ENCODE assay signal across 18 cellular contexts in genomic region chr17:28468781-28469180, GRCh38. TPM values are rescaled to one million over a fixed set of nuclear protein-coding genes. Genes with fewer than 3 reads are reported as not detected.
DNase-seq lines count a peak whose midpoint lies in the region; ATAC-seq, FAIRE-seq and TF ChIP-seq lines count a peak whose summit lies in the region.
"Had no signal": no experiment of that assay in that cellular context is flagged by ENCODE, and none has a peak within 500 bp of the region (broad histone marks: within the 10 kb centered on the region; RNA-seq: fewer than 3 reads in every experiment).

No MANE protein-coding gene starts in this region.

- TF ChIP-seq CTCF in PC-3 (conservative IDR thresholded peaks at IDR 0.05; ENCODE audit: low read depth, low read length): no peak

- no peaks in the 10 kb centered on the region for H3K27me3 ChIP-seq in PC-3 (ENCODE audit: low read length)

- CTCF ChIA-PET in PC-3 (lab: Charles Lee): interaction anchor here (0.6 kb wide), 1 partner anchor 38 kb away, joined by 3 read pairs; no protein-coding TSS in a partner anchor

- BruUV-seq in PC-3 (replicated peaks; lab: Mats Ljungman, UMichigan): no TSS peak

- no peaks in the 10 kb centered on the region for H3F3A ChIP-seq in PC-3 (ENCODE audit: low read length, unreplicated experiment)

- peaks cover 8% of the 10 kb centered on the region; the same call in 1 of the 2 replicates for H3K4me1 ChIP-seq in PC-3 (ENCODE audit: insufficient read depth, low read length)

- no peaks in the 10 kb centered on the region for H3K79me2 ChIP-seq in PC-3 (ENCODE audit: low read length)

- intact Hi-C loops in PC-3 (cut with micrococcal nuclease): no loop called here

- peak; percentile 50 for FAIRE-seq in GM12892 (lab: Jason Lieb, UNC)

- ATAC-seq in GM18517 (IDR thresholded peaks at IDR 0.05; ENCODE audit: unreplicated experiment) (peak; percentile 90), HG02678 (IDR thresholded peaks at IDR 0.05; ENCODE audit: unreplicated experiment) (peak; percentile 57), PC-3 (peak; percentile 65)
- ATAC-seq: SK-N-SH treated with all-trans-retinoic acid at 6 μM for 48 hours had no signal

- no peaks in the 10 kb centered on the region for H4K20me1 ChIP-seq in PC-3 (ENCODE audit: low read length)

- no peaks in the 10 kb centered on the region for H3K9me2 ChIP-seq in PC-3 (replicated peaks; ENCODE audit: low read length)

- DNase-seq in GM12892 (ENCODE audit: insufficient read length) (no peak), PC-3 (peak; percentile 32), epidermal melanocyte (ENCODE audit: insufficient read length, low spot score) (no peak), AML-193 (lab: John Stamatoyannopoulos, UW) (no peak), ACHN (no peak)
- DNase-seq: activated T-cell treated with anti-CD3 and anti-CD28 coated beads for 4 hours; CD8-positive, alpha-beta memory T cell; GF-D8; KG1; mesendoderm; NCI-H1930; nucleus accumbens; WERI-Rb-1 had no signal

- TF ChIP-seq POLR2A in GM12892 (IDR thresholded peaks at IDR 0.05; ENCODE audit: low read depth, low read length): no peak

- no peak overlapping the region for H3K27ac ChIP-seq in PC-3 (ENCODE audit: low read length)
- H3K27ac ChIP-seq: WERI-Rb-1 had no signal

- H3K9me3 ChIP-seq in PC-3 (ENCODE audit: low read length): no peaks in the 10 kb centered on the region

- no peak overlapping the region for H3K9ac ChIP-seq in PC-3 (ENCODE audit: low read length)

- 0 out of 2 replicates have a peak overlapping the region, but pooled peaks have one; percentile 0 for H3K4me2 ChIP-seq in PC-3 (ENCODE audit: low read length)
- H3K4me2 ChIP-seq: smooth muscle cell had no signal

- no peak overlapping the region for H2AFZ ChIP-seq in PC-3 (ENCODE audit: low read length)

- H3K36me3 ChIP-seq in PC-3 (ENCODE audit: low read depth, low read length): no peaks in the 10 kb centered on the region
- H3K36me3 ChIP-seq: WERI-Rb-1 had no signal

- in situ Hi-C loops in ACHN (cut with HindIII; ENCODE audit: low pct_ligation_motif_present, low pct_unique_long_range_greater_than_20kb, low sequenced_read_pairs): no loop called here

- H3K4me3 ChIP-seq in PC-3 (ENCODE audit: low read length): no peak overlapping the region
- H3K4me3 ChIP-seq: smooth muscle cell had no signal

- POLR2A ChIA-PET in PC-3 (lab: Charles Lee; ENCODE audit: unreplicated experiment): no interaction called here

RNA-seq across cellular contexts. Expression of gene SLC13A2, which starts 4.7 kb away (rescaled TPM):
- not detected for polyA plus RNA-seq in GM12892 (2012; ENCODE audit: missing spikeins)
- not detected in 2 replicates for total RNA-seq in PC-3 (2014; rRNA removed)
- total RNA-seq: CD8-positive, alpha-beta memory T cell; smooth muscle cell; temporal lobe had no signal
- polyA plus RNA-seq: CD8-positive, alpha-beta memory T cell; smooth muscle cell had no signal

RNA-seq across cellular contexts. Expression of gene FOXN1, which starts 37.4 kb away (rescaled TPM):
- not detected for polyA plus RNA-seq in GM12892 (2012; ENCODE audit: missing spikeins)
- not detected in 2 replicates for total RNA-seq in PC-3 (2014; rRNA removed)
- total RNA-seq: CD8-positive, alpha-beta memory T cell; temporal lobe had no signal
- polyA plus RNA-seq: CD8-positive, alpha-beta memory T cell; smooth muscle cell had no signal
